Comparison of ENCODE assay signal across 23 cellular contexts in the genomic region with DNA sequence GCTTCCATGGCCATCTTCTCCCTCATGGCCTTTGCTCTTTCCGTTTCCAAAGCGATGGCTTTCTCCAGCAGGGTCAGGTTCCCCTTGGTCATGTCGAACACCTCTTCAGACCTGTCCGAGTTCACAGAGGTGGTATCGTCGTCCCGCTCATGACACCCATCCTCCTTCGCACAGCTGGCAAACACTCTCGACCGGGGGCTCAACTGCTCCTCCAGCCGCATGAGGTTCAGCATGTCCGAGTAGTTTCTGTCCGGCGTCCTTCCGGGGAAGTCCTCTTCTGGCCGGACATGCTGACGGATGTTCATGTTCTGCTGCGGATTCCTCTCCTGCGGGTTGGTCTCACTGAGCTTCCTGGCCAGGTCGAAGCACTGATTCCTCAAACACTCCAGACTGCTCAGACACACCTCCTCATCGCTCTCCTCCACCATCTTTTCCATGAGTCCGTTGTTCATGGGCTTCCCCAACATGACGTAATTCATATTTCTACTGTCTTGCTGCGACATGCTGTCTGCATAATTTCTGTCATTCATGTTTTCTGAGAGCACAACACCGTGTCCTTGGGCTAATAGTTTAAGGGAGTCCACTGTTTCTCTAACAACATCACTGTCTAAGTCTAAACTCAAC.
"Had no signal": no experiment of that assay in that cellular context is flagged by ENCODE, and none has a peak within 500 bp of the region (broad histone marks: within the 10 kb centered on the region; RNA-seq: fewer than 3 reads in every experiment).

No MANE protein-coding gene starts in this region.

- DNase-seq: head of caudate nucleus; kidney glomerular epithelial cell; left cardiac atrium; lower lobe of right lung; mammary epithelial cell; mesenchymal stem cell; naive B cell; natural killer cell; nucleus accumbens; psoas muscle; stimulated activated CD4-positive, alpha-beta T cell treated with anti-CD3 and anti-CD28 coated beads, Interleukin-12 subunit alpha, Interleukin-12 subunit beta, amount 100 ng/mL, for 4 hours; stimulated activated CD4-positive, alpha-beta T cell treated with anti-CD3 and anti-CD28 coated beads, Interleukin-15, amount 100 ng/mL, for 24 hours; stimulated activated CD4-positive, alpha-beta T cell treated with anti-CD3 and anti-CD28 coated beads, Interleukin-2, amount 100 ng/mL, for 24 hours; stimulated activated CD4-positive, alpha-beta T cell treated with anti-CD3 and anti-CD28 coated beads, Interleukin-4, amount 100 ng/mL, for 1 hour; stimulated activated naive B cell treated with anti-CD40 and anti-IgM and Interleukin-4, amounts not matched to agents 10 μg/mL and 1 μg/mL and 100 μg/mL, for 72 hours; stimulated activated naive CD8-positive, alpha-beta T cell treated with anti-CD3 and anti-CD28 coated beads, Interleukin-15, Interleukin-2, amounts not matched to agents 100 U/mL and 50 U/mL, for 24 hours; stomach; testis; thyroid gland; transverse colon; upper lobe of left lung had no signal

- H3K4me1 ChIP-seq: lower lobe of right lung, parathyroid adenoma, psoas muscle, stomach, testis, transverse colon, upper lobe of left lung had no signal

- H3K27ac ChIP-seq: lower lobe of right lung, parathyroid adenoma, psoas muscle, skin epidermis, stomach, testis, thyroid gland, transverse colon, upper lobe of left lung had no signal

- H3K4me3 Mint-ChIP-seq: naive B cell; natural killer cell; stimulated activated naive B cell treated with anti-CD40 and anti-IgM and Interleukin-4, amounts not matched to agents 10 μg/mL and 1 μg/mL and 100 μg/mL, for 72 hours had no signal

- H3K36me3 ChIP-seq: lower lobe of right lung, stomach, thyroid gland, transverse colon, upper lobe of left lung had no signal

- H3K9me3 ChIP-seq: lower lobe of right lung, psoas muscle, stomach, testis, thyroid gland, transverse colon, upper lobe of left lung had no signal

- H3K36me3 Mint-ChIP-seq: naive B cell; natural killer cell; stimulated activated naive B cell treated with anti-CD40 and anti-IgM and Interleukin-4, amounts not matched to agents 10 μg/mL and 1 μg/mL and 100 μg/mL, for 72 hours had no signal

- H3K27ac Mint-ChIP-seq: naive B cell; natural killer cell; stimulated activated naive B cell treated with anti-CD40 and anti-IgM and Interleukin-4, amounts not matched to agents 10 μg/mL and 1 μg/mL and 100 μg/mL, for 72 hours had no signal

- H3K4me1 Mint-ChIP-seq: naive B cell; natural killer cell; stimulated activated naive B cell treated with anti-CD40 and anti-IgM and Interleukin-4, amounts not matched to agents 10 μg/mL and 1 μg/mL and 100 μg/mL, for 72 hours had no signal

- H3K4me3 ChIP-seq: lower lobe of right lung, psoas muscle, skin epidermis, stomach, testis, thyroid gland, transverse colon, upper lobe of left lung had no signal

- H3K9me3 Mint-ChIP-seq: naive B cell; natural killer cell; stimulated activated naive B cell treated with anti-CD40 and anti-IgM and Interleukin-4, amounts not matched to agents 10 μg/mL and 1 μg/mL and 100 μg/mL, for 72 hours had no signal

- H3K27me3 ChIP-seq: stomach, testis, thyroid gland, transverse colon, upper lobe of left lung had no signal
